ENCODE assay signal across 11 cellular contexts in genomic region chr1:44409019-44409602, GRCh38. TPM values are rescaled to one million over a fixed set of nuclear protein-coding genes. Genes with fewer than 3 reads are reported as not detected.
A peak's percentile ranks its signal among the peaks of the same experiment; 100 is the strongest.
DNase-seq lines count a peak whose midpoint lies in the region; ATAC-seq, FAIRE-seq and TF ChIP-seq lines count a peak whose summit lies in the region.
"Had no signal": no experiment of that assay in that cellular context is flagged by ENCODE, and none has a peak within 500 bp of the region (broad histone marks: within the 10 kb centered on the region; RNA-seq: fewer than 3 reads in every experiment).

No MANE protein-coding gene starts in this region.

- in situ Hi-C loops in K562 (cut with MboI), result no loop called here

- BruUV-seq in K562 (replicated peaks; lab: Mats Ljungman, UMichigan), result no TSS peak

- no peak for TF ChIP-seq CTCF in K562 (IDR thresholded peaks at IDR 0.05 in 2 of 3, conservative IDR thresholded peaks at IDR 0.05 in 1 of 3; ENCODE audit: insufficient read depth in 2 of 3, low read depth in 1 of 3, low read length in 3 of 3)

- ATAC-seq in right cardiac atrium (no peak), K562 (no peak), GM19463 (IDR thresholded peaks at IDR 0.05; ENCODE audit: unreplicated experiment) (no peak), HG03378 (IDR thresholded peaks at IDR 0.05; ENCODE audit: unreplicated experiment) (no peak)

- FAIRE-seq in K562 (lab: Jason Lieb, UNC), result no peak

- TF ChIP-seq EP300 in K562 (IDR thresholded peaks at IDR 0.05; ENCODE audit: low read length), result no peak

- no peak for TF ChIP-seq RAD21 in K562 (CRISPR knock-in tag; conservative IDR thresholded peaks at IDR 0.05 in 1 of 2, IDR thresholded peaks at IDR 0.05 in 1 of 2)

- peak overlapping the region; percentile 17 for H3K4me3 ChIP-seq in right cardiac atrium (ENCODE audit: low read length)
- no peak overlapping the region for H3K4me3 ChIP-seq in K562
- peak overlapping the region; percentile 22 for H3K4me3 ChIP-seq in mononuclear cell (ENCODE audit: low read length)

- no peak overlapping the region for H3K4me2 ChIP-seq in K562 (ENCODE audit: insufficient read depth, low read length)

- CTCF ChIA-PET in K562 (lab: Yijun Ruan, JAX; ENCODE audit: low intra/inter-chr PET ratio), result no interaction called here

- H2AFZ ChIP-seq in K562 (ENCODE audit: low read depth, low read length), result no peak overlapping the region

- H3K27ac ChIP-seq in right cardiac atrium (ENCODE audit: low read length) (no peak overlapping the region), K562 (ENCODE audit: extremely low read depth, low read depth, low read length) (no peak overlapping the region)

- no peaks in the 10 kb centered on the region for H3K27me3 ChIP-seq in right cardiac atrium (ENCODE audit: control insufficient read depth, insufficient read depth)
- H3K27me3 ChIP-seq in K562 (ENCODE audit: control insufficient read depth in 2 of 2, insufficient read depth in 2 of 2, low read length in 2 of 2), result peaks cover 69 to 83% of the 10 kb centered on the region in 2 experiments
- peaks cover 90% of the 10 kb centered on the region for H3K27me3 ChIP-seq in mononuclear cell (ENCODE audit: insufficient read depth, low read length)

- H3K4me1 ChIP-seq in right cardiac atrium (ENCODE audit: control insufficient read depth, insufficient read depth, low read length) (peaks cover 4% of the 10 kb centered on the region), K562 (replicated peaks in 1 of 2; ENCODE audit: control insufficient read depth in 2 of 2, insufficient read depth in 2 of 2, low read length in 2 of 2) (peaks cover 0 to 19% of the 10 kb centered on the region in 2 experiments; a peak in 2 of 5 replicates), mononuclear cell (ENCODE audit: insufficient read depth, low read length) (peaks cover 52% of the 10 kb centered on the region)

- no peaks in the 10 kb centered on the region for H3K79me2 ChIP-seq in K562 (ENCODE audit: control insufficient read depth, insufficient read depth, low read length)

- H4K20me1 ChIP-seq in K562 (replicated peaks; ENCODE audit: control insufficient read depth, insufficient read depth, low read length), result 0 out of 2 replicates have a peak, but pooled peaks cover 3% of the 10 kb centered on the region

- no peaks in the 10 kb centered on the region for H3K36me3 ChIP-seq in K562 (ENCODE audit: control insufficient read depth, insufficient read depth, low read length)

- DNase-seq in right cardiac atrium (no peak), cardiac septum (ENCODE audit: low spot score) (no peak), K562 (ENCODE audit: extremely low read depth in 1 of 4, low spot score in 3 of 4) (no peak), T-helper 9 cell (no peak), NCI-H748 (lab: John Stamatoyannopoulos, UW; ENCODE audit: unreplicated experiment) (no peak)
- DNase-seq: activated gamma-delta T cell, KBM-7, NCI-H774 had no signal

- no peak overlapping the region for H3K9ac ChIP-seq in K562 (ENCODE audit: insufficient read depth in 1 of 2, low read depth in 2 of 2, low read length in 2 of 2)

- POLR2A ChIA-PET in K562 (lab: Yijun Ruan, JAX), result interaction anchor here (0.6 to 1.1 kb wide), 3 partner anchors 10 to 15 kb away, joined by 3 to 5 read pairs (median 3); no protein-coding TSS in a partner anchor

- H3K9me3 ChIP-seq in right cardiac atrium (ENCODE audit: control insufficient read depth, low read length), result no peaks in the 10 kb centered on the region
- H3K9me3 ChIP-seq in K562 (replicated peaks; ENCODE audit: control insufficient read depth, insufficient read depth, low read depth, low read length), result no peaks in the 10 kb centered on the region
- no peaks in the 10 kb centered on the region for H3K9me3 ChIP-seq in mononuclear cell (ENCODE audit: low read depth, low read length)

- intact Hi-C loops in right cardiac atrium (cut with DNase I) (no loop called here), cardiac septum (cut with DNase I) (loop anchor here (5.0 to 10.0 kb wide), 2 partner anchors 93 to 246 kb away; no protein-coding TSS in a partner anchor), K562 (cut with micrococcal nuclease) (no loop called here)

- no peaks in the 10 kb centered on the region for H3K9me1 ChIP-seq in K562 (ENCODE audit: control insufficient read depth, insufficient read depth, low read length)

- 13% methylated on average over 20 of the region's 20 CpGs for WGBS in right cardiac atrium
- WGBS in K562 (ENCODE audit: insufficient coverage, low coverage, missing lambda C conversion rate), result 19% methylated on average over 20 of the region's 20 CpGs

- TF ChIP-seq POLR2A in K562 (conservative IDR thresholded peaks at IDR 0.05), result no peak

TF ChIP-seq in K562, 482 proteins besides CTCF, POLR2A, EP300 and RAD21:
- TF ChIP-seq SREBF1 (IDR thresholded peaks at IDR 0.05; ENCODE audit: borderline replicate concordance, low read depth, low read length), result no peak
- peak; percentile 53 for TF ChIP-seq CBX2 (IDR thresholded peaks at IDR 0.05; ENCODE audit: insufficient read depth, low read length, poor library complexity, severe bottlenecking)

RNA-seq across cellular contexts. Expression of gene RNF220, which starts 4.1 kb away (rescaled TPM):
- total RNA-seq in right cardiac atrium, result 10 to 100 TPM; 56.0 to 81.7 (median 69.3) TPM
- polyA plus RNA-seq in right cardiac atrium, result 74.1 TPM
- total RNA-seq in cardiac septum, result 45.6 TPM
- total RNA-seq in K562 (2011; cell fraction: chromatin; rRNA removed; ENCODE audit: low replicate concordance), result 57.7 and 78.5 TPM in 2 replicates
- 38.5 and 41.8 TPM in 2 replicates for total RNA-seq in K562 (2011; cell fraction: nucleolus; rRNA removed)
- 49.9 and 55.3 TPM in 2 replicates for total RNA-seq in K562 (2011; cell fraction: nucleoplasm; rRNA removed)
- total RNA-seq in K562 (2014; rRNA removed), result 117 and 125 TPM in 2 replicates
- total RNA-seq in K562 (2014; rRNA removed; fragmentation: Illumina TruSeq; extraction: Trizol), result 46.0 and 52.1 TPM in 2 replicates
- 66.6 and 66.9 TPM in 2 replicates for total RNA-seq in K562 (2015; rRNA removed; fragmentation: Illumina TruSeq; extraction: Trizol)
- total RNA-seq in K562 (2021), result 87.1 and 93.4 TPM in 2 replicates
- polyA plus RNA-seq in K562 (2011; rRNA removed), result 54.8 and 64.3 TPM in 2 replicates
- polyA plus RNA-seq in K562 (2011; cell fraction: cytosol; rRNA removed), result 74.9 and 86.7 TPM in 2 replicates
- 119 and 135 TPM in 2 replicates for polyA plus RNA-seq in K562 (2011; cell fraction: nucleus; rRNA removed)
- polyA plus RNA-seq in K562 (2012), result 99.9 and 118 TPM in 2 replicates
- 97.5 and 104 TPM in 2 replicates for polyA plus RNA-seq in K562 (2014; fragmentation: Illumina TruSeq; extraction: Trizol)
- 1 to 10 TPM; 5.1 to 5.8 TPM for polyA plus RNA-seq in K562 (2014; fragmentation: Nextera tagmentation; extraction: Ambion mirVana)
- 102 and 109 TPM in 2 replicates for polyA plus RNA-seq in K562 (2014; rRNA removed)
- polyA minus RNA-seq in K562 (2011; rRNA and poly(A)+ RNA removed), result 42.5 and 43.9 TPM in 2 replicates
- polyA minus RNA-seq in K562 (2011; cell fraction: cytosol; rRNA and poly(A)+ RNA removed), result 20.6 and 22.6 TPM in 2 replicates
- 19.9 and 28.8 TPM in 2 replicates for polyA minus RNA-seq in K562 (2011; cell fraction: nucleus; rRNA and poly(A)+ RNA removed)
- 61.4 TPM for total RNA-seq in mononuclear cell

RNA-seq across cellular contexts. Expression of gene ERI3, which starts 54.1 kb away (rescaled TPM):
- total RNA-seq in right cardiac atrium (10 to 100 TPM; 47.1 to 56.3 (median 52.2) TPM), cardiac septum (45.0 TPM), K562 (2014; rRNA removed) (68.3 and 104 TPM in 2 replicates), K562 (2014; rRNA removed; fragmentation: Illumina TruSeq; extraction: Trizol) (46.0 and 49.4 TPM in 2 replicates), K562 (2015; rRNA removed; fragmentation: Illumina TruSeq; extraction: Trizol) (56.6 and 60.8 TPM in 2 replicates), K562 (2021) (93.4 and 95.6 TPM in 2 replicates), mononuclear cell (11.3 TPM)
- polyA plus RNA-seq in right cardiac atrium (36.4 TPM), K562 (2011; rRNA removed) (67.2 and 78.9 TPM in 2 replicates), K562 (2014; fragmentation: Illumina TruSeq; extraction: Trizol) (72.9 and 87.0 TPM in 2 replicates), K562 (2014; fragmentation: Nextera tagmentation; extraction: Ambion mirVana) (10 to 100 TPM; 47.8 to 78.4 TPM), K562 (2014; rRNA removed) (56.9 and 67.2 TPM in 2 replicates)
- 46.7 and 60.1 TPM in 2 replicates for total RNA-seq in K562 (2011; cell fraction: chromatin; rRNA removed; ENCODE audit: low replicate concordance)
- 42.9 and 47.8 TPM in 2 replicates for total RNA-seq in K562 (2011; cell fraction: nucleolus; rRNA removed)
- total RNA-seq in K562 (2011; cell fraction: nucleoplasm; rRNA removed), result 36.1 and 43.2 TPM in 2 replicates
- 111 and 174 TPM in 2 replicates for polyA plus RNA-seq in K562 (2011; cell fraction: cytosol; rRNA removed)
- 60.6 and 65.5 TPM in 2 replicates for polyA plus RNA-seq in K562 (2011; cell fraction: nucleus; rRNA removed)
- 82.3 and 83.0 TPM in 2 replicates for polyA plus RNA-seq in K562 (2012)
- 51.7 and 62.4 TPM in 2 replicates for polyA minus RNA-seq in K562 (2011; rRNA and poly(A)+ RNA removed)
- polyA minus RNA-seq in K562 (2011; cell fraction: cytosol; rRNA and poly(A)+ RNA removed), result 60.6 and 72.0 TPM in 2 replicates
- polyA minus RNA-seq in K562 (2011; cell fraction: nucleus; rRNA and poly(A)+ RNA removed), result 21.0 and 34.3 TPM in 2 replicates
